Comparison of ENCODE assay signal across 9 cellular contexts in the genomic region with DNA sequence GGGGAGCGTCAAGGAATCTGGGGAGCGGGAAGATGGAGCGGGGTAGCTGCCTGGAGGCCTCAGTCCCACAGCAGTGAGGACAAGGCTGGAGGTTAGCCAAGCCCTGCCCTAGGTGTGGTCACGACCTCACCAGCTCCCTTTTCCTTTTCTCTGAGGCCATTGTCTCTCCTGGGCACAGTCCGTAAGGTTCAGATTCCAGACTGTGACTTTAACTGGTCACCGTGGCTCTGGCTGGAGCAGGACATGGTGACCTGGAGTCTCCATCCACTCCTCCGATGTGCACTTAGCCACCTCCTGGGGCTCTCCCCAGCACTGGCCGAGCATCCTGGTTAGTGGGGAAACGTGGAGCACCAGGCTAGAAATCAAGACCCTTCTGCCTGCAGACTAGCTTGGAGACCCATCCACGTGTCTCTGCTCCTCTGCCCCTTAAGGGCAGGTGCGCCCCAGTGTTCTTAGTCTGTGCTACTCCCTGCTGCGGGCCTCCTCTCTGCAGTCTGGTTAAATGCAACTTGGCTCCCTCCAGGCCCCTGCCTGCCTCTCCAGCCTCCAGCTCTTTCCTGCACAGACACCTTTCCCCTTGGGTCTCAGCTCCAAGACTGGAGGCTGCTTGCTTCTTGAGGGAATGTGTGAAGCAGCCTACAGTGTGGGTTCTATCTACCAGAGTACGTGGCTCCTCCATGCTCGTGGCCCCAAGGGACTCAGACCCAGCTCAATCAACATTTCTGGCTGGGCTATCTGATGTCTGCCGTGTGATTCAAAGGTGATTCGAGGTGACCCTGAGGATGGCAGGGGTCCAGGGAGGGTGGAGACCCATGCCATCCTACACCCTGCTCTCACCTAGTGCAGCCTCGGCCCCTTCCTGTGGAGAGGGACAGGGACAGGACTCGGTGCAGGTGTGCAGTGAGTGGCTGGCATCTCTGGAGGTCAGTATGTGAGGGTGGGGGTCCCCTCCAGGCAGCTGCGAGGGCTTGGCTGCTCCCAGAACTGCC. TPM values are rescaled to one million over a fixed set of nuclear protein-coding genes. Genes with fewer than 3 reads are reported as not detected.
A peak's percentile ranks its signal among the peaks of the same experiment; 100 is the strongest.
DNase-seq lines count a peak whose midpoint lies in the region; ATAC-seq and TF ChIP-seq lines count a peak whose summit lies in the region.
"Had no signal": no experiment of that assay in that cellular context is flagged by ENCODE, and none has a peak within 500 bp of the region (broad histone marks: within the 10 kb centered on the region; RNA-seq: fewer than 3 reads in every experiment).

No MANE protein-coding gene starts in this region.

- DNase-seq in activated naive CD4-positive, alpha-beta T cell treated with anti-CD3 and anti-CD28 coated beads for 36 hours = no peak
- DNase-seq in activated naive CD4-positive, alpha-beta T cell treated with anti-CD3 and anti-CD28 coated beads, Interleukin-2, amount 50 U/mL, for 16 hours = no peak
- DNase-seq in left lung (no peak), cerebellar cortex (ENCODE audit: low spot score) (no peak)
- DNase-seq: NCI-H2029 had no signal

- peaks cover 27% of the 10 kb centered on the region for H3K27me3 ChIP-seq in iPS-15b (ENCODE audit: control insufficient read depth, insufficient read depth, low read length)
- peaks cover 13 to 19% (median 18%) of the 10 kb centered on the region in 5 donors for H3K27me3 ChIP-seq in subcutaneous abdominal adipose tissue (ENCODE audit: control insufficient read depth in 5 of 5, insufficient read depth in 4 of 5, low read length in 5 of 5)
- H3K27me3 ChIP-seq in left lung = peaks cover 19 to 27% of the 10 kb centered on the region in 2 donors

- H3K27me3 Mint-ChIP-seq in activated naive CD4-positive, alpha-beta T cell treated with anti-CD3 and anti-CD28 coated beads for 36 hours (ENCODE audit: low read depth) = peaks cover 18% of the 10 kb centered on the region

- H3K36me3 ChIP-seq in iPS-15b (ENCODE audit: control insufficient read depth, insufficient read depth, low read length) (peaks cover 20% of the 10 kb centered on the region), subcutaneous abdominal adipose tissue (ENCODE audit: control insufficient read depth in 5 of 5, insufficient read depth in 5 of 5, low read length in 5 of 5) (peaks cover 0 to 14% (median 6%) of the 10 kb centered on the region in 5 donors), left lung (peaks cover 0 to 6% of the 10 kb centered on the region in 2 donors)

- intact Hi-C loops in activated naive CD4-positive, alpha-beta T cell treated with anti-CD3 and anti-CD28 coated beads for 36 hours (cut with micrococcal nuclease) = no loop called here
- intact Hi-C loops in left lung (cut with DNase I) = no loop called here

- TF ChIP-seq CTCF in WI38 (IDR thresholded peaks at IDR 0.05; ENCODE audit: low read depth, low read length) = no peak
- no peak for TF ChIP-seq CTCF in left lung (IDR thresholded peaks at IDR 0.05)

- H3K4me1 Mint-ChIP-seq in activated naive CD4-positive, alpha-beta T cell treated with anti-CD3 and anti-CD28 coated beads for 36 hours (ENCODE audit: low read depth) = peaks cover 39% of the 10 kb centered on the region

- H3K27ac ChIP-seq in subcutaneous abdominal adipose tissue (ENCODE audit: low read depth, low read length) (peak overlapping the region; percentile 85), left lung (peak overlapping the region in 1 of 2 donors; percentile 3)

- peaks cover 6% of the 10 kb centered on the region for H3K36me3 Mint-ChIP-seq in activated naive CD4-positive, alpha-beta T cell treated with anti-CD3 and anti-CD28 coated beads for 36 hours (ENCODE audit: low read depth)

- CTCF ChIA-PET in activated naive CD4-positive, alpha-beta T cell treated with anti-CD3 and anti-CD28 coated beads for 36 hours (lab: Charles Lee) = no interaction called here

- no peaks in the 10 kb centered on the region for H3K9me3 Mint-ChIP-seq in activated naive CD4-positive, alpha-beta T cell treated with anti-CD3 and anti-CD28 coated beads for 36 hours

- peak overlapping the region; percentile 41 for H3K9ac ChIP-seq in iPS-15b (ENCODE audit: low read depth, low read length)
- peak overlapping the region in 3 of 5 donors; percentile 57 to 96 (median 95) for H3K9ac ChIP-seq in subcutaneous abdominal adipose tissue (ENCODE audit: low read length in 5 of 5)

- H3K9me3 ChIP-seq in iPS-15b (ENCODE audit: control insufficient read depth, insufficient read depth, low read length) = no peaks in the 10 kb centered on the region
- H3K9me3 ChIP-seq in subcutaneous abdominal adipose tissue (ENCODE audit: control insufficient read depth in 5 of 5, low read length in 5 of 5) = no peaks in the 10 kb centered on the region
- H3K9me3 ChIP-seq in left lung = no peaks in the 10 kb centered on the region

- H3K4me1 ChIP-seq in iPS-15b (ENCODE audit: control insufficient read depth, insufficient read depth, low read length) = peaks cover 10% of the 10 kb centered on the region
- H3K4me1 ChIP-seq in subcutaneous abdominal adipose tissue (ENCODE audit: control insufficient read depth in 5 of 5, insufficient read depth in 5 of 5, low read length in 5 of 5) = peaks cover 24 to 90% (median 84%) of the 10 kb centered on the region in 5 donors
- H3K4me1 ChIP-seq in left lung = peaks cover 14 to 80% of the 10 kb centered on the region in 2 donors

- peak overlapping the region; percentile 80 for H3K27ac Mint-ChIP-seq in activated naive CD4-positive, alpha-beta T cell treated with anti-CD3 and anti-CD28 coated beads for 36 hours

- H3K4me3 ChIP-seq in WI38 (ENCODE audit: low read depth, low read length) (peak overlapping the region; percentile 95), iPS-15b (ENCODE audit: low read depth, low read length) (peak overlapping the region; percentile 89), subcutaneous abdominal adipose tissue (ENCODE audit: low read depth in 1 of 5, low read length in 5 of 5) (peak overlapping the region in 3 of 5 donors; percentile 4 to 90 (median 86)), left lung (peak overlapping the region in 1 of 2 donors; percentile 82)

- no peak for ATAC-seq in left lung
- ATAC-seq in GM19463 (IDR thresholded peaks at IDR 0.05; ENCODE audit: unreplicated experiment) = no peak

- peak overlapping the region; percentile 96 for H3K4me3 Mint-ChIP-seq in activated naive CD4-positive, alpha-beta T cell treated with anti-CD3 and anti-CD28 coated beads for 36 hours

RNA-seq across cellular contexts. Expression of a gene that starts 5.2 kb away (rescaled TPM):
- total RNA-seq in activated naive CD4-positive, alpha-beta T cell treated with anti-CD3 and anti-CD28 coated beads for 36 hours = 10 to 100 TPM; 54.0 to 58.4 TPM
- total RNA-seq in left lung = 10 to 100 TPM; 80.7 to 99.3 TPM

RNA-seq across cellular contexts. Expression of a gene that starts 23.2 kb away (rescaled TPM):
- total RNA-seq in activated naive CD4-positive, alpha-beta T cell treated with anti-CD3 and anti-CD28 coated beads for 36 hours = not detected
- not detected for total RNA-seq in left lung

RNA-seq across cellular contexts. Expression of a gene that starts 28.9 kb away (rescaled TPM):
- total RNA-seq in activated naive CD4-positive, alpha-beta T cell treated with anti-CD3 and anti-CD28 coated beads for 36 hours = 10 to 100 TPM in 1 of 2 experiments, 1 to 10 TPM in 1; 9.9 to 11.0 TPM
- 10 to 100 TPM; 11.9 to 12.4 TPM for total RNA-seq in left lung

RNA-seq across cellular contexts. Expression of a gene that starts 42.2 kb away (rescaled TPM):
- not detected for total RNA-seq in activated naive CD4-positive, alpha-beta T cell treated with anti-CD3 and anti-CD28 coated beads for 36 hours
- not detected for total RNA-seq in left lung

RNA-seq across cellular contexts. Expression of a gene that starts 51.1 kb away (rescaled TPM):
- total RNA-seq in activated naive CD4-positive, alpha-beta T cell treated with anti-CD3 and anti-CD28 coated beads for 36 hours = 10 to 100 TPM; 15.4 to 16.4 TPM
- 10 to 100 TPM; 59.9 to 87.0 TPM for total RNA-seq in left lung
